Comparison of ENCODE assay signal across 33 cellular contexts in genomic region chrX:21811832-21812231, GRCh38. TPM values are rescaled to one million over a fixed set of nuclear protein-coding genes. Genes with fewer than 3 reads are reported as not detected.
"Had no signal": no experiment of that assay in that cellular context is flagged by ENCODE, and none has a peak within 500 bp of the region (broad histone marks: within the 10 kb centered on the region; RNA-seq: fewer than 3 reads in every experiment).

No MANE protein-coding gene starts in this region.

- H3K27ac ChIP-seq: colonic mucosa, esophagus squamous epithelium, heart right ventricle, lower lobe of right lung, neutrophil, parathyroid adenoma, prostate gland, right atrium auricular region, sigmoid colon, spleen, testis, tibial artery had no signal

- H3K4me1 ChIP-seq: colonic mucosa, esophagus squamous epithelium, heart right ventricle, lower lobe of right lung, parathyroid adenoma, prostate gland, right atrium auricular region, sigmoid colon, spleen, testis, tibial artery had no signal

- H3K36me3 ChIP-seq: colonic mucosa, esophagus squamous epithelium, heart right ventricle, lower lobe of right lung, neutrophil, prostate gland, right atrium auricular region, sigmoid colon, spleen, tibial artery had no signal

- H3K36me3 Mint-ChIP-seq: natural killer cell; stimulated activated memory B cell treated with anti-CD40 and anti-IgM and Interleukin-4, amounts not matched to agents 10 μg/mL and 1 μg/mL and 100 μg/mL, for 72 hours; type B pancreatic cell had no signal

- H3K79me2 ChIP-seq: parathyroid adenoma had no signal

- H3K4me3 Mint-ChIP-seq: central memory CD8-positive, alpha-beta T cell; dendritic cell treated with granulocyte-macrophage colony-stimulating factor and Interleukin-4, amounts not matched to agents 40 ng/mL and 50 ng/mL, for 4 days; natural killer cell; neural crest cell; stimulated activated memory B cell treated with anti-CD40 and anti-IgM and Interleukin-4, amounts not matched to agents 10 μg/mL and 1 μg/mL and 100 μg/mL, for 72 hours; type B pancreatic cell had no signal

- H3K27me3 ChIP-seq: colonic mucosa, esophagus squamous epithelium, heart right ventricle, neutrophil, right atrium auricular region, sigmoid colon, spleen, testis, tibial artery had no signal

- H3K9me3 Mint-ChIP-seq: central memory CD8-positive, alpha-beta T cell; dendritic cell treated with granulocyte-macrophage colony-stimulating factor and Interleukin-4, amounts not matched to agents 40 ng/mL and 50 ng/mL, for 4 days; natural killer cell; stimulated activated memory B cell treated with anti-CD40 and anti-IgM and Interleukin-4, amounts not matched to agents 10 μg/mL and 1 μg/mL and 100 μg/mL, for 72 hours; type B pancreatic cell had no signal

- H3K4me1 Mint-ChIP-seq: central memory CD8-positive, alpha-beta T cell; natural killer cell; stimulated activated memory B cell treated with anti-CD40 and anti-IgM and Interleukin-4, amounts not matched to agents 10 μg/mL and 1 μg/mL and 100 μg/mL, for 72 hours had no signal

- H3K27me3 Mint-ChIP-seq: central memory CD8-positive, alpha-beta T cell; stimulated activated memory B cell treated with anti-CD40 and anti-IgM and Interleukin-4, amounts not matched to agents 10 μg/mL and 1 μg/mL and 100 μg/mL, for 72 hours; type B pancreatic cell had no signal

- H3K9ac ChIP-seq: parathyroid adenoma had no signal

- ATAC-seq: heart right ventricle; left cardiac atrium; left ventricle myocardium superior; lower lobe of right lung; natural killer cell; stimulated activated memory B cell treated with anti-CD40 and anti-IgM and Interleukin-4, amounts not matched to agents 10 μg/mL and 1 μg/mL and 100 μg/mL, for 72 hours; stimulated activated naive CD8-positive, alpha-beta T cell treated with anti-CD3 and anti-CD28 coated beads, Interleukin-15, Interleukin-2, amounts not matched to agents 100 U/mL and 50 U/mL, for 24 hours had no signal

- DNase-seq: colonic mucosa; effector memory CD4-positive, alpha-beta T cell; erythroblast; esophagus squamous epithelium; foreskin melanocyte; glutamatergic neuron; heart right ventricle; hypothalamus; left cardiac atrium; left ventricle myocardium superior; lower lobe of right lung; natural killer cell; sigmoid colon; spleen; stimulated activated CD4-positive, alpha-beta T cell treated with anti-CD3 and anti-CD28 coated beads, Interleukin-4, amount 100 ng/mL, for 4 hours; stimulated activated naive CD8-positive, alpha-beta T cell treated with anti-CD3 and anti-CD28 coated beads, Interleukin-15, Interleukin-2, amounts not matched to agents 100 U/mL and 50 U/mL, for 24 hours; substantia nigra; testis; tibial artery had no signal

- H3K27ac Mint-ChIP-seq: dendritic cell treated with granulocyte-macrophage colony-stimulating factor and Interleukin-4, amounts not matched to agents 40 ng/mL and 50 ng/mL, for 4 days; natural killer cell; stimulated activated memory B cell treated with anti-CD40 and anti-IgM and Interleukin-4, amounts not matched to agents 10 μg/mL and 1 μg/mL and 100 μg/mL, for 72 hours; type B pancreatic cell had no signal

- H3K9me3 ChIP-seq: colonic mucosa, esophagus squamous epithelium, lower lobe of right lung, neutrophil, prostate gland, sigmoid colon, testis had no signal

- FAIRE-seq: endometrium, islet of Langerhans had no signal

- H3K4me3 ChIP-seq: colonic mucosa, esophagus squamous epithelium, heart right ventricle, lower lobe of right lung, prostate gland, right atrium auricular region, sigmoid colon, spleen, testis, tibial artery had no signal

- H2AFZ ChIP-seq: parathyroid adenoma had no signal

RNA-seq across cellular contexts. Expression of gene SMPX, which starts 53.9 kb away (rescaled TPM):
- total RNA-seq: esophagus squamous epithelium, kidney epithelial cell, lower lobe of right lung, mesenteric fat pad, natural killer cell, osteoblast, spleen, testis had no signal
